Comparison of ENCODE assay signal across 16 cellular contexts in the genomic region with DNA sequence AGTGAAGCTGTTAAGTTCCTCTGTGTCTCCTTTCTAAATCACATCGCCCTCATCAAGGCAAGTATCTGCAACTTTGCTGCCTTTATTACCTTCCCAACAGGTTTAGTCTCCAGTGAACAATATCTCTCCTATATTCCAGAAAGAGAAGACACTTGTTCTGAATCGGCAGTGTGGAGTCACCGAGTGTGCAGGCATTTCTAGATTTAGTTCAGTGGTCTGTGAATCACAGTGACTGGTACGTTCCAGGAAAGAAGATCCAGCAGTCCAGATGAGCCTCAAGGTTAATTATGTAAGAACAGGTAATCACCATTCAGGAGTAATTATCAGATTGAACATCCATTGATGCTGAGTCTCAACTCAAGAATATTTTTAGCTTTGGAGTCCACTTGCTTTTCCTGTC.
"Had no signal": no experiment of that assay in that cellular context is flagged by ENCODE, and none has a peak within 500 bp of the region (broad histone marks: within the 10 kb centered on the region; RNA-seq: fewer than 3 reads in every experiment).

No MANE protein-coding gene starts in this region.

- H3K4me3 Mint-ChIP-seq: activated B cell treated with CpG ODN at 0.5 μM for 24 hours; immature natural killer cell; naive thymus-derived CD8-positive, alpha-beta T cell; T-cell had no signal

- DNase-seq: activated B cell treated with CpG ODN at 0.5 μM for 24 hours; activated CD4-positive, alpha-beta T cell treated with anti-CD3 and anti-CD28 coated beads for 4 hours; activated CD8-positive, alpha-beta memory T cell treated with anti-CD3 and anti-CD28 coated beads, Interleukin-2, amount 50 U/mL, for 4 hours; activated effector memory CD4-positive, alpha-beta T cell treated with anti-CD3 and anti-CD28 coated beads, Interleukin-2, amount 50 U/mL, for 16 hours; activated naive CD4-positive, alpha-beta T cell treated with anti-CD3 and anti-CD28 coated beads, Interleukin-2, amount 50 U/mL, for 16 hours; aorta; immature natural killer cell; left cardiac atrium; mesendoderm; naive thymus-derived CD8-positive, alpha-beta T cell; spleen; stomach; T-cell; upper lobe of left lung had no signal

- H3K27ac ChIP-seq: coronary artery, spleen, stomach, thoracic aorta, upper lobe of left lung had no signal

- H3K4me3 ChIP-seq: coronary artery, spleen, stomach, thoracic aorta, upper lobe of left lung had no signal

- H3K4me1 Mint-ChIP-seq: immature natural killer cell had no signal

- H3K36me3 ChIP-seq: spleen, stomach, thoracic aorta, upper lobe of left lung had no signal

- H3K27me3 ChIP-seq: upper lobe of left lung had no signal

- H3K27ac Mint-ChIP-seq: activated B cell treated with CpG ODN at 0.5 μM for 24 hours, immature natural killer cell had no signal

- H3K4me1 ChIP-seq: spleen had no signal

- H3K9me3 ChIP-seq: spleen, stomach, thoracic aorta, upper lobe of left lung had no signal

- H3K9me3 Mint-ChIP-seq: activated B cell treated with CpG ODN at 0.5 μM for 24 hours, immature natural killer cell had no signal

- H3K36me3 Mint-ChIP-seq: immature natural killer cell, T-cell had no signal

- H3K27me3 Mint-ChIP-seq: naive thymus-derived CD8-positive, alpha-beta T cell; T-cell had no signal
